In the genomic region with DNA sequence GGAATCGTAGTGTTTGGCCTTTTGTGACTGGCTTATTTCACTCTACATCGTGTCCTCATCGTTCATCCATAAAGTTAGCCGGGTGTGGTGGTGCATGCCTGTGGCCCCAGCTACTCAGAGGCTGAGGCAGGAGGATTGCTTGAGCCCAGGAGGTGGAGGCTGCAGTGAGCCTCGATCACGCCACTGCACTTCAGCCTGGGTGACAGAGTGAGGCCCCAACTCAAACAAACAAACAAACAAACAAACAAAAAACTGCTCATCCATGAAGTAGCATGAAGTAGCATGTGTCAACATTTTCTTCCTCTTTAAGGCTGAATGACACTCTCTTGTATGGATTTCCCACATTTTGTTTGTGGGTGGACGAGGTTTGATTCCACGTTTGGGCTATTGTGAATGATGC, we compare ENCODE assay signal across 24 cellular contexts. TPM values are rescaled to one million over a fixed set of nuclear protein-coding genes. Genes with fewer than 3 reads are reported as not detected.
A peak's percentile ranks its signal among the peaks of the same experiment; 100 is the strongest.
DNase-seq lines count a peak whose midpoint lies in the region; ATAC-seq and TF ChIP-seq lines count a peak whose summit lies in the region.
"Had no signal": no experiment of that assay in that cellular context is flagged by ENCODE, and none has a peak within 500 bp of the region (broad histone marks: within the 10 kb centered on the region; RNA-seq: fewer than 3 reads in every experiment).

No MANE protein-coding gene starts in this region.

- H2AFZ ChIP-seq in mesenchymal stem cell (ENCODE audit: low read depth, low read length), result no peak overlapping the region
- H2AFZ ChIP-seq: PC-9 had no signal

- no peaks in the 10 kb centered on the region for H3K9me3 Mint-ChIP-seq in progenitor cell of endocrine pancreas (ENCODE audit: low read depth)
- H3K9me3 Mint-ChIP-seq: CD8-positive, alpha-beta memory T cell; IgD-negative memory B cell had no signal

- H2AK5ac ChIP-seq in mesenchymal stem cell (ENCODE audit: low read length, severe bottlenecking), result no peak overlapping the region

- H3K27ac Mint-ChIP-seq in progenitor cell of endocrine pancreas, result peak overlapping the region; percentile 40
- H3K27ac Mint-ChIP-seq: CD8-positive, alpha-beta memory T cell had no signal

- no peaks in the 10 kb centered on the region for H3K4me1 ChIP-seq in mesenchymal stem cell (ENCODE audit: control insufficient read depth, insufficient read depth, low read depth, low read length)
- H3K4me1 ChIP-seq: SJSA1 had no signal

- H2BK12ac ChIP-seq in mesenchymal stem cell (ENCODE audit: low read length in 2 of 2), result no peak overlapping the region

- H3K4me3 ChIP-seq in coronary artery, result no peak overlapping the region
- no peak overlapping the region for H3K4me3 ChIP-seq in mesenchymal stem cell (ENCODE audit: insufficient read depth in 1 of 2, low read depth in 1 of 2, low read length in 2 of 2)
- H3K4me3 ChIP-seq: PC-9, SJSA1 had no signal

- no peaks in the 10 kb centered on the region for H3K9me3 ChIP-seq in mesenchymal stem cell (ENCODE audit: control insufficient read depth, low read length)
- H3K9me3 ChIP-seq: SJSA1 had no signal

- no peak overlapping the region for H2BK15ac ChIP-seq in mesenchymal stem cell (ENCODE audit: low read depth, poor library complexity, severe bottlenecking)

- peak; percentile 0 for DNase-seq in coronary artery (ENCODE audit: low spot score)
- DNase-seq in mesenchymal stem cell, result no peak
- no peak for DNase-seq in progenitor cell of endocrine pancreas (ENCODE audit: low spot score, unreplicated experiment)
- DNase-seq in NCI-H345 (lab: John Stamatoyannopoulos, UW), result no peak
- DNase-seq: CD8-positive, alpha-beta memory T cell; DMS 273 treated with DMSO at 0.1 percent for 48 hours; EL; GF-D8; HCEC 1CT; NCI-H1048; NCI-H1694; NCI-H2029 treated with DMSO at 0.1 percent for 48 hours; NCI-H526 treated with DMSO at 0.1 percent for 48 hours; PC-9; Right ventricle myocardium superior had no signal

- H2BK5ac ChIP-seq in mesenchymal stem cell (ENCODE audit: low read depth, low read length, poor library complexity, severe bottlenecking), result no peak overlapping the region

- H3K27ac ChIP-seq in coronary artery, result no peak overlapping the region
- no peak overlapping the region for H3K27ac ChIP-seq in mesenchymal stem cell (ENCODE audit: low read length, poor library complexity, severe bottlenecking)
- H3K27ac ChIP-seq: C4-2B, PC-9, SJSA1 had no signal

- no peaks in the 10 kb centered on the region for H3K36me3 ChIP-seq in mesenchymal stem cell (ENCODE audit: control insufficient read depth in 1 of 2, insufficient read depth in 2 of 2, low read depth in 1 of 2, low read length in 2 of 2)
- H3K36me3 ChIP-seq: SJSA1 had no signal

- WGBS in mesenchymal stem cell, result 96% methylated on average over 6 of the region's 8 CpGs

- no peak overlapping the region for H3K23ac ChIP-seq in mesenchymal stem cell (ENCODE audit: low read length in 2 of 2)

- H2BK120ac ChIP-seq in mesenchymal stem cell (ENCODE audit: low read depth, low read length), result no peak overlapping the region

- peaks cover 14% of the 10 kb centered on the region for H3K27me3 Mint-ChIP-seq in progenitor cell of endocrine pancreas

- H3K9ac ChIP-seq in mesenchymal stem cell (ENCODE audit: low read length), result no peak overlapping the region

- H3K14ac ChIP-seq in mesenchymal stem cell (ENCODE audit: low read length in 2 of 2), result no peak overlapping the region

- H3K18ac ChIP-seq in mesenchymal stem cell (ENCODE audit: low read depth in 1 of 2, low read length in 2 of 2), result no peak overlapping the region

- H3K4me3 Mint-ChIP-seq in progenitor cell of endocrine pancreas (ENCODE audit: low read depth), result no peak overlapping the region
- H3K4me3 Mint-ChIP-seq: CD8-positive, alpha-beta memory T cell; IgD-negative memory B cell had no signal

- peak overlapping the region; percentile 11 for H4K91ac ChIP-seq in mesenchymal stem cell (ENCODE audit: low read length)

- peaks cover 14 to 71% of the 10 kb centered on the region in 2 experiments for H3K27me3 ChIP-seq in mesenchymal stem cell (ENCODE audit: control insufficient read depth in 1 of 2, insufficient read depth in 1 of 2, low read length in 2 of 2)
- H3K27me3 ChIP-seq: SJSA1 had no signal

- TF ChIP-seq CTCF in coronary artery (IDR thresholded peaks at IDR 0.05) (no peak), progenitor cell of endocrine pancreas (IDR thresholded peaks at IDR 0.05; ENCODE audit: unreplicated experiment) (no peak)

- H3K36me3 Mint-ChIP-seq in progenitor cell of endocrine pancreas (ENCODE audit: insufficient read depth), result no peaks in the 10 kb centered on the region
- H3K36me3 Mint-ChIP-seq: CD8-positive, alpha-beta memory T cell; IgD-negative memory B cell had no signal

- peaks cover 29% of the 10 kb centered on the region for H3K4me1 Mint-ChIP-seq in progenitor cell of endocrine pancreas (ENCODE audit: low read depth)
- H3K4me1 Mint-ChIP-seq: CD8-positive, alpha-beta memory T cell; IgD-negative memory B cell had no signal

- no peak overlapping the region for H3K4ac ChIP-seq in mesenchymal stem cell (ENCODE audit: low read depth in 1 of 2, low read length in 2 of 2)

- H3K79me1 ChIP-seq in mesenchymal stem cell (replicated peaks; ENCODE audit: low read length, poor library complexity, severe bottlenecking), result no peaks in the 10 kb centered on the region

- ATAC-seq in GM18907 (IDR thresholded peaks at IDR 0.05; ENCODE audit: unreplicated experiment) (no peak), HG02798 (IDR thresholded peaks at IDR 0.05; ENCODE audit: poor library complexity, unreplicated experiment) (no peak), GM19324 (IDR thresholded peaks at IDR 0.05; ENCODE audit: low FRiP score, unreplicated experiment) (no peak)

- H3K4me2 ChIP-seq in mesenchymal stem cell (ENCODE audit: low read length, poor library complexity, severe bottlenecking), result no peak overlapping the region
- H3K4me2 ChIP-seq: PC-9 had no signal

- H4K8ac ChIP-seq in mesenchymal stem cell (ENCODE audit: low read length), result no peak overlapping the region

RNA-seq across cellular contexts. Expression of a gene that starts 44.0 kb away (rescaled TPM):
- polyA plus RNA-seq in mesenchymal stem cell (2013, experiment 1 of 2), result 0.12 TPM
- 0.01 TPM for polyA plus RNA-seq in mesenchymal stem cell (2013, experiment 2 of 2)
- total RNA-seq in progenitor cell of endocrine pancreas, result 31.0 and 32.3 TPM in 2 replicates
- total RNA-seq: PC-9 had no signal
- polyA plus RNA-seq: CD8-positive, alpha-beta memory T cell; IgD-negative memory B cell had no signal

RNA-seq across cellular contexts. Expression of a gene that starts 55.3 kb away (rescaled TPM):
- polyA plus RNA-seq in mesenchymal stem cell (2013, experiment 1 of 2), result 80.9 TPM
- 81.8 TPM for polyA plus RNA-seq in mesenchymal stem cell (2013, experiment 2 of 2)
- 5,491 and 5,856 TPM in 2 replicates for total RNA-seq in progenitor cell of endocrine pancreas
- total RNA-seq: A673; CD8-positive, alpha-beta memory T cell; NCI-H460; PC-9; RPMI7951; SJSA1 had no signal
- polyA plus RNA-seq: CD8-positive, alpha-beta memory T cell; IgD-negative memory B cell had no signal
